1 cellular context compared by ENCODE assay signal in the genomic region with DNA sequence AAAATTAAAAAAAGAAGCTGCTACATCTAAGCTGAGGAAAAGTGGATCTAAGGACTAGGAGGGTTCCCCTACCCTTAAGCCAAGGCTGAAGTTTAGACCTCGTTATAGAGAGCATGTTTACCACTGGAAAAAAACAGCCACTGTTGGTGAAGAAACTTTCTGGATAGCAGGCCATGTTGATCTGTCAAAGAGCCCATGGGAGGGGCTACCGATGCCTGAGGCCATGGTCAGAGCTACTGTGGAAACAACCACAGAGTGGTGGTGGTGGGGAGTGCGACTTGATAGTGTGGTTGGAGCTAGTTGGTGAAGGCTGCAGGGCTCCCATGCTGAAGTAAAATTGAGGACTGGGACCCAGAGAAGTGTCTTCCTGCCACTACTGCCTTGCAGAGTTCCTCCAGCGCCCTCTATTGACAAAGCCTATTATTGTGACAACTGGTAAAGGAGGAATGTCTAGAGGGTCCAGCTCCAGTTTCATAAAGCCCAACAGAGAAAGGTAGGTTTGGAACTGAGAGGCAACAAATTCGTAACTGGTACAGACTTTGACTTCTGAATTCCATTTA.
TF ChIP-seq lines count a peak whose summit lies in the region.

No MANE protein-coding gene starts in this region.

TF ChIP-seq in GM23338, 12 proteins besides CTCF, POLR2A, EP300 and RAD21 (continued from another document):
- TF ChIP-seq, protein P1, sequence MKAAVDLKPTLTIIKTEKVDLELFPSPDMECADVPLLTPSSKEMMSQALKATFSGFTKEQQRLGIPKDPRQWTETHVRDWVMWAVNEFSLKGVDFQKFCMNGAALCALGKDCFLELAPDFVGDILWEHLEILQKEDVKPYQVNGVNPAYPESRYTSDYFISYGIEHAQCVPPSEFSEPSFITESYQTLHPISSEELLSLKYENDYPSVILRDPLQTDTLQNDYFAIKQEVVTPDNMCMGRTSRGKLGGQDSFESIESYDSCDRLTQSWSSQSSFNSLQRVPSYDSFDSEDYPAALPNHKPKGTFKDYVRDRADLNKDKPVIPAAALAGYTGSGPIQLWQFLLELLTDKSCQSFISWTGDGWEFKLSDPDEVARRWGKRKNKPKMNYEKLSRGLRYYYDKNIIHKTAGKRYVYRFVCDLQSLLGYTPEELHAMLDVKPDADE (IDR thresholded peaks at IDR 0.05) = no peak
- TF ChIP-seq EZH2 (IDR thresholded peaks at IDR 0.05; ENCODE audit: low read depth, unreplicated experiment) = no peak
